In genomic region chr17:32910769-32911168, GRCh38 we compare ENCODE assay signal across 1 cellular context.
TF ChIP-seq lines count a peak whose summit lies in the region.

No MANE protein-coding gene starts in this region.

TF ChIP-seq in GM23338, 12 proteins besides CTCF, POLR2A, EP300 and RAD21:
- no peak for TF ChIP-seq ZNF462 (CRISPR knock-in tag; IDR thresholded peaks at IDR 0.05)
- no peak for TF ChIP-seq REST (IDR thresholded peaks at IDR 0.05; ENCODE audit: unreplicated experiment)
- TF ChIP-seq EZH2 (IDR thresholded peaks at IDR 0.05; ENCODE audit: low read depth, unreplicated experiment) = no peak
- no peak for TF ChIP-seq JUNB (IDR thresholded peaks at IDR 0.05; ENCODE audit: unreplicated experiment)
- no peak for TF ChIP-seq EZH2phosphoT487 (IDR thresholded peaks at IDR 0.05; ENCODE audit: unreplicated experiment)
- no peak for TF ChIP-seq ETS1 (IDR thresholded peaks at IDR 0.05)
- TF ChIP-seq NANOG (IDR thresholded peaks at IDR 0.05; ENCODE audit: borderline replicate concordance) = no peak
- TF ChIP-seq CREB1 (CRISPR knock-in tag; IDR thresholded peaks at IDR 0.05; ENCODE audit: low read depth) = no peak
- TF ChIP-seq ZNF331 (CRISPR knock-in tag; IDR thresholded peaks at IDR 0.05; ENCODE audit: low read depth) = no peak
- no peak for TF ChIP-seq STAT1 (IDR thresholded peaks at IDR 0.05; ENCODE audit: unreplicated experiment)
- TF ChIP-seq ZNF114 (CRISPR knock-in tag; IDR thresholded peaks at IDR 0.05) = no peak
- no peak for TF ChIP-seq POLR2AphosphoS5 (IDR thresholded peaks at IDR 0.05; ENCODE audit: low read depth)
